In genomic region chr10:90779573-90779972, GRCh38 we compare ENCODE assay signal across 11 cellular contexts.
DNase-seq lines count a peak whose midpoint lies in the region; ATAC-seq, FAIRE-seq and TF ChIP-seq lines count a peak whose summit lies in the region.
"Had no signal": no experiment of that assay in that cellular context is flagged by ENCODE, and none has a peak within 500 bp of the region (broad histone marks: within the 10 kb centered on the region; RNA-seq: fewer than 3 reads in every experiment).

No MANE protein-coding gene starts in this region.

- H3K4me2 ChIP-seq in PC-3 (ENCODE audit: low read length): no peak overlapping the region

- no peak overlapping the region for H3K9ac ChIP-seq in PC-3 (ENCODE audit: low read length)

- no peak for TF ChIP-seq POLR2A in H54 (IDR thresholded peaks at IDR 0.05; ENCODE audit: low read depth, low read length)

- DNase-seq in A673 (ENCODE audit: low spot score) (peak; percentile 26), H54 (ENCODE audit: insufficient read length, low spot score) (no peak), PC-3 (peak; percentile 56), fibroblast of villous mesenchyme (ENCODE audit: low read depth) (no peak), immature natural killer cell (no peak), right cardiac atrium (no peak), AG08395 (ENCODE audit: low spot score) (no peak)
- no peak for DNase-seq in T-helper 2 cell treated with Interferon-gamma antibody and Interleukin-4, amounts not matched to agents 5 μg/mL and 100 μg/mL, for 36 hours (ENCODE audit: low spot score)
- DNase-seq: CD4-positive, alpha-beta memory T cell; MG63; right lobe of liver had no signal

- no peaks in the 10 kb centered on the region for H3K79me2 ChIP-seq in PC-3 (ENCODE audit: low read length)

- H3K4me1 Mint-ChIP-seq in T-helper 2 cell treated with Interferon-gamma antibody and Interleukin-4, amounts not matched to agents 5 μg/mL and 100 μg/mL, for 36 hours (ENCODE audit: low read depth): no peaks in the 10 kb centered on the region
- no peaks in the 10 kb centered on the region for H3K4me1 Mint-ChIP-seq in immature natural killer cell
- H3K4me1 Mint-ChIP-seq: CD4-positive, alpha-beta memory T cell had no signal

- H3K27me3 Mint-ChIP-seq in T-helper 2 cell treated with Interferon-gamma antibody and Interleukin-4, amounts not matched to agents 5 μg/mL and 100 μg/mL, for 36 hours (ENCODE audit: low read depth): peaks cover 12% of the 10 kb centered on the region
- peaks cover 0 to 7% (median 3%) of the 10 kb centered on the region in 3 donors for H3K27me3 Mint-ChIP-seq in immature natural killer cell (ENCODE audit: low read depth in 3 of 3)

- FAIRE-seq in H54 (lab: Jason Lieb, UNC): peak; percentile 68

- POLR2A ChIA-PET in A673 (lab: Charles Lee; ENCODE audit: low non-redundant PET) (no interaction called here), PC-3 (lab: Charles Lee; ENCODE audit: unreplicated experiment) (no interaction called here)

- WGBS in right cardiac atrium: 68% methylated on average over 2 of the region's 2 CpGs

- H3K36me3 Mint-ChIP-seq in T-helper 2 cell treated with Interferon-gamma antibody and Interleukin-4, amounts not matched to agents 5 μg/mL and 100 μg/mL, for 36 hours (ENCODE audit: low read depth): no peaks in the 10 kb centered on the region
- H3K36me3 Mint-ChIP-seq in immature natural killer cell: no peaks in the 10 kb centered on the region
- H3K36me3 Mint-ChIP-seq: CD4-positive, alpha-beta memory T cell had no signal

- no peaks in the 10 kb centered on the region for H3K9me3 Mint-ChIP-seq in T-helper 2 cell treated with Interferon-gamma antibody and Interleukin-4, amounts not matched to agents 5 μg/mL and 100 μg/mL, for 36 hours
- H3K9me3 Mint-ChIP-seq in immature natural killer cell: peaks cover 0 to 4% (median 0%) of the 10 kb centered on the region in 6 donors
- H3K9me3 Mint-ChIP-seq: CD4-positive, alpha-beta memory T cell had no signal

- no peaks in the 10 kb centered on the region for H3F3A ChIP-seq in PC-3 (ENCODE audit: low read length, unreplicated experiment)

- BruUV-seq in A673 (replicated peaks; lab: Mats Ljungman, UMichigan) (no TSS peak), PC-3 (replicated peaks; lab: Mats Ljungman, UMichigan) (no TSS peak)

- no peaks in the 10 kb centered on the region for H3K4me1 ChIP-seq in A673 (ENCODE audit: insufficient read depth, low read length, poor library complexity, severe bottlenecking)
- no peaks in the 10 kb centered on the region for H3K4me1 ChIP-seq in PC-3 (ENCODE audit: insufficient read depth, low read length)
- H3K4me1 ChIP-seq in right cardiac atrium (ENCODE audit: control insufficient read depth, insufficient read depth, low read length): no peaks in the 10 kb centered on the region
- H3K4me1 ChIP-seq: right lobe of liver had no signal

- H3K9me3 ChIP-seq in A673 (ENCODE audit: low read depth, low read length, poor library complexity, severe bottlenecking) (no peaks in the 10 kb centered on the region), PC-3 (ENCODE audit: low read length) (no peaks in the 10 kb centered on the region), right cardiac atrium (ENCODE audit: control insufficient read depth, low read length) (no peaks in the 10 kb centered on the region)
- H3K9me3 ChIP-seq: MG63, right lobe of liver had no signal

- ATAC-seq in PC-3 (peak; percentile 48), right cardiac atrium (no peak)

- H4K20me1 ChIP-seq in PC-3 (ENCODE audit: low read length): no peaks in the 10 kb centered on the region

- peaks cover 14% of the 10 kb centered on the region for H3K27me3 ChIP-seq in A673 (replicated peaks; ENCODE audit: insufficient read depth, low read depth, low read length, poor library complexity)
- H3K27me3 ChIP-seq in PC-3 (ENCODE audit: low read length): no peaks in the 10 kb centered on the region
- no peaks in the 10 kb centered on the region for H3K27me3 ChIP-seq in right cardiac atrium (ENCODE audit: control insufficient read depth, insufficient read depth)
- H3K27me3 ChIP-seq: MG63, right lobe of liver had no signal

- intact Hi-C loops in A673 (cut with micrococcal nuclease; ENCODE audit: unreplicated experiment): no loop called here
- intact Hi-C loops in PC-3 (cut with micrococcal nuclease): loop anchor here (1.0 kb wide), 1 partner anchor 84 kb away; no protein-coding TSS in a partner anchor
- intact Hi-C loops in right cardiac atrium (cut with DNase I): no loop called here

- H3K27ac Mint-ChIP-seq in T-helper 2 cell treated with Interferon-gamma antibody and Interleukin-4, amounts not matched to agents 5 μg/mL and 100 μg/mL, for 36 hours: no peak overlapping the region
- H3K27ac Mint-ChIP-seq in immature natural killer cell: no peak overlapping the region
- H3K27ac Mint-ChIP-seq: CD4-positive, alpha-beta memory T cell had no signal

- CTCF ChIA-PET in A673 (lab: Charles Lee) (no interaction called here), PC-3 (lab: Charles Lee) (no interaction called here)

- H3K27ac ChIP-seq in A673 (ENCODE audit: low read depth, low read length, poor library complexity, severe bottlenecking) (no peak overlapping the region), PC-3 (ENCODE audit: low read length) (no peak overlapping the region), right cardiac atrium (ENCODE audit: low read length) (no peak overlapping the region)
- H3K27ac ChIP-seq: right lobe of liver had no signal

- H3K36me3 ChIP-seq in A673 (ENCODE audit: insufficient read depth, low read length, poor library complexity, severe bottlenecking) (no peaks in the 10 kb centered on the region), PC-3 (ENCODE audit: low read depth, low read length) (no peaks in the 10 kb centered on the region)
- H3K36me3 ChIP-seq: MG63, right lobe of liver had no signal

- no peaks in the 10 kb centered on the region for H3K9me2 ChIP-seq in PC-3 (replicated peaks; ENCODE audit: low read length)

- no peak overlapping the region for H3K4me3 ChIP-seq in A673 (ENCODE audit: low read depth, low read length, poor library complexity, severe bottlenecking)
- no peak overlapping the region for H3K4me3 ChIP-seq in PC-3 (ENCODE audit: low read length)
- no peak overlapping the region for H3K4me3 ChIP-seq in fibroblast of villous mesenchyme (ENCODE audit: low read depth, low read length)
- H3K4me3 ChIP-seq in right cardiac atrium (ENCODE audit: low read length): no peak overlapping the region
- H3K4me3 ChIP-seq: MG63, right lobe of liver had no signal

- TF ChIP-seq CTCF in A673 (conservative IDR thresholded peaks at IDR 0.05; ENCODE audit: low read depth, low read length) (peak; percentile 50), PC-3 (conservative IDR thresholded peaks at IDR 0.05; ENCODE audit: low read depth, low read length) (peak; percentile 50), fibroblast of villous mesenchyme (IDR thresholded peaks at IDR 0.05; ENCODE audit: insufficient read depth, low read depth, low read length) (peak; percentile 45)

- H3K4me3 Mint-ChIP-seq in T-helper 2 cell treated with Interferon-gamma antibody and Interleukin-4, amounts not matched to agents 5 μg/mL and 100 μg/mL, for 36 hours: no peak overlapping the region
- no peak overlapping the region for H3K4me3 Mint-ChIP-seq in immature natural killer cell
- H3K4me3 Mint-ChIP-seq: CD4-positive, alpha-beta memory T cell had no signal

- no peak overlapping the region for H2AFZ ChIP-seq in PC-3 (ENCODE audit: low read length)

Comparison
In these comparisons a context has a peak if more than half of its experiments do, and no peak if none do; other contexts are left out.
1. DNase-seq: peak in A673 (single experiment) and PC-3 (single experiment); none in H54 (single experiment), fibroblast of villous mesenchyme (single experiment), T-helper 2 cell treated with Interferon-gamma antibody and Interleukin-4, amounts not matched to agents 5 μg/mL and 100 μg/mL, for 36 hours (single experiment), immature natural killer cell (0 of 3), right cardiac atrium (0 of 3) and AG08395 (single experiment).
2. Peak in every context shown above with its lines, with median percentiles within 50 percentile points of each other: CTCF ChIP-seq.